8 cellular contexts compared by ENCODE assay signal in the genomic region with DNA sequence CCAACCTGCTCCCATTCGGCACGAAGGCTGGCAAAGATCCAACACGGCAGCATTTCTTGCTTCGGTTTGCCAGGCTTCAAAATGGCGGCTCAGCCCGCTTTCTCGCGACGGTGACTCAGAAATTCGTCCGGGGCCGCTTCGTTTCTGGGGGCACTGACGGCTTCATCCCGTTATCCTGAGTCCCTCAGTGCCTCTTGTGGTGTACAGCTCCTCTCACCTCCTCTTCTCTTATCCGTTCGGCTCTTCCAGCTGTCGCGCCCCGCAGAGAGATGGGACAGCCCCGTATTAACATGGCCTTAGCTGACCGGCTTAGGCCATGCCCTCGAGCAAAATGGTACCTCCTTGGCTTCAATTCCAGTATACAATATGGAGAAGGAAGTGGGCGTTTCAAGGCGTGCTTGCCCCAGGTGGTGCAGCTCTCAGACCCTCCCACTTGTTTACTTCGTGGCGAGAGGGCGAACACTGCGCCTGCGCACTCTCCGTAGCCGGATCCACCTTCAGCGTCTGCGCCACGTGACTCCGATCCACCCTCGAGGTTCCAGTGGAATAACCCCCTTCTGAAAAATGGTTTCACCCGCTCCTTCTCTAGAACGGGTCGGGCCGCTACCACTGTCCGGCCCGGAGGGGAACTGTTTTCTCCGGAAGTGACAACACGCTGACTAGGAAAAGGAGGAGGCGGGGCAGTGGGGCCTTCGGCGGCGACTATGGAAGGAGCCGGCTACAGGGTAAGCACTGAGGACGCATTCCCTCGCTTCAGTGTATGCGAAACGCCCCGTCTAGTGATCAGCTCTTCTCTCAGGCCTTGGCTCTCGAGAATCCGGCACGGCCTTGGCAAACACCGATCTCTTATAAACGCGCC. TPM values are rescaled to one million over a fixed set of nuclear protein-coding genes. Genes with fewer than 3 reads are reported as not detected.
DNase-seq lines count a peak whose midpoint lies in the region; ATAC-seq and TF ChIP-seq lines count a peak whose summit lies in the region.

Gene AKT1S1, minus strand, starts transcription at position 336 of the 859 bp plus-strand sequence. CDS start 4,060 bp downstream, outside the sequence.
Gene TBC1D17, plus strand, starts transcription at position 683 of the 859 bp plus-strand sequence. Its CDS starts 22 bp downstream, at position 705.

- H3K27ac ChIP-seq in PC-3 (ENCODE audit: low read length): peak within 1 kb of the TSS; percentile 91
- H3K27ac ChIP-seq in epithelial cell of prostate: peak within 1 kb of the TSS; percentile 94

- peak within 1 kb of the TSS; percentile 98 for H3K4me2 ChIP-seq in PC-3 (ENCODE audit: low read length)

- ATAC-seq in GM21619 (IDR thresholded peaks at IDR 0.05; ENCODE audit: unreplicated experiment): peak; percentile 58
- peak; percentile 65 for ATAC-seq in PC-3

- no peaks in the 10 kb centered on the region for H3K9me3 ChIP-seq in PC-3 (ENCODE audit: low read length)
- no peaks in the 10 kb centered on the region for H3K9me3 ChIP-seq in mononuclear cell (ENCODE audit: low read depth, low read length)

- no peaks in the 10 kb centered on the region for H3K9me2 ChIP-seq in PC-3 (replicated peaks; ENCODE audit: low read length)

- H4K20me1 ChIP-seq in PC-3 (ENCODE audit: low read length): no peaks in the 10 kb centered on the region

- CTCF ChIA-PET in PC-3 (lab: Charles Lee): interaction anchor here (0.9 kb wide), 1 partner anchor 12 kb away, joined by 3 read pairs; no protein-coding TSS in a partner anchor

- H3F3A ChIP-seq in PC-3 (ENCODE audit: low read length, unreplicated experiment): no peaks in the 10 kb centered on the region

- POLR2A ChIA-PET in PC-3 (lab: Charles Lee; ENCODE audit: unreplicated experiment): no interaction called here

- peak within 1 kb of the TSS; percentile 98 for H3K9ac ChIP-seq in PC-3 (ENCODE audit: low read length)

- peak within 1 kb of the TSS; percentile 93 for H2AFZ ChIP-seq in PC-3 (ENCODE audit: low read length)

- BruUV-seq in PC-3 (replicated peaks; lab: Mats Ljungman, UMichigan): TSS peak; percentile 58

- H3K27me3 ChIP-seq in PC-3 (ENCODE audit: low read length) (no peaks in the 10 kb centered on the region), mononuclear cell (ENCODE audit: insufficient read depth, low read length) (no peaks in the 10 kb centered on the region)

- H3K36me3 ChIP-seq in PC-3 (ENCODE audit: low read depth, low read length): peaks cover 10% of the 10 kb centered on the region

- intact Hi-C loops in PC-3 (cut with micrococcal nuclease): loop anchor here (1.0 to 5.0 kb wide), 3 partner anchors 8 to 200 kb away; partner anchors contain the start of gene PRMT1

- H3K4me1 ChIP-seq in PC-3 (ENCODE audit: insufficient read depth, low read length): peaks cover 26% of the 10 kb centered on the region
- peaks cover 25% of the 10 kb centered on the region for H3K4me1 ChIP-seq in mononuclear cell (ENCODE audit: insufficient read depth, low read length)

- TF ChIP-seq CTCF in PC-3 (conservative IDR thresholded peaks at IDR 0.05; ENCODE audit: low read depth, low read length): no peak

- peaks cover 41% of the 10 kb centered on the region for H3K79me2 ChIP-seq in PC-3 (ENCODE audit: low read length)

- H3K4me3 ChIP-seq in Jurkat, Clone E6-1 (ENCODE audit: low read length): peak within 1 kb of the TSS; percentile 69
- H3K4me3 ChIP-seq in PC-3 (ENCODE audit: low read length): peak within 1 kb of the TSS; percentile 93
- peak within 1 kb of the TSS; percentile 99 for H3K4me3 ChIP-seq in mononuclear cell (ENCODE audit: low read length)

- peak; percentile 98 for DNase-seq in DMS153 treated with DMSO at 0.1 percent for 48 hours (lab: John Stamatoyannopoulos, UW; ENCODE audit: unreplicated experiment)
- DNase-seq in Jurkat, Clone E6-1 (ENCODE audit: low read depth, low spot score): peak; percentile 100
- DNase-seq in PC-3: peak; percentile 100
- DNase-seq in activated T-cell treated with anti-CD3 and anti-CD28 coated beads for 48 hours (ENCODE audit: low read depth): peak; percentile 93
- DNase-seq in epithelial cell of prostate (ENCODE audit: low read depth, low spot score): peak; percentile 100
- DNase-seq in stimulated activated CD8-positive, alpha-beta memory T cell treated with anti-CD3 and anti-CD28 coated beads, Interleukin-4, amount 100 ng/mL, for 1 hour (ENCODE audit: low read depth in 2 of 2, low spot score in 1 of 2): peak; percentile 93 to 98

RNA-seq across cellular contexts. Expression of gene AKT1S1, which starts in this region (rescaled TPM):
- polyA plus RNA-seq in Jurkat, Clone E6-1 (2012; ENCODE audit: insufficient read depth, insufficient read length): 13.8 TPM
- total RNA-seq in PC-3 (2014; rRNA removed) (42.3 and 61.0 TPM in 2 replicates), mononuclear cell (3.0 TPM)

RNA-seq across cellular contexts. Expression of gene TBC1D17, which starts in this region (rescaled TPM):
- polyA plus RNA-seq in Jurkat, Clone E6-1 (2012; ENCODE audit: insufficient read depth, insufficient read length): 20.1 TPM
- total RNA-seq in PC-3 (2014; rRNA removed) (17.8 and 18.8 TPM in 2 replicates), mononuclear cell (6.1 TPM)

Comparison
In these comparisons a context has a peak if more than half of its experiments do, and no peak if none do; other contexts are left out.
1. Peak in every context shown above with its lines: DNase-seq, ATAC-seq, H3K4me3 ChIP-seq and H3K27ac ChIP-seq.
2. RNA of gene AKT1S1 (total RNA-seq): 42.3 to 61.0 TPM in PC-3; 3.0 TPM in mononuclear cell (single experiment); every median in the first group is over 10 times any median in the second.